8 cellular contexts compared by ENCODE assay signal in genomic region chr2:9205481-9205880, GRCh38. TPM values are rescaled to one million over a fixed set of nuclear protein-coding genes. Genes with fewer than 3 reads are reported as not detected.
DNase-seq lines count a peak whose midpoint lies in the region; ATAC-seq and TF ChIP-seq lines count a peak whose summit lies in the region.

No MANE protein-coding gene starts in this region.

- ATAC-seq in HG02623 (IDR thresholded peaks at IDR 0.05; ENCODE audit: unreplicated experiment) = no peak
- ATAC-seq in GM19328 (IDR thresholded peaks at IDR 0.05; ENCODE audit: unreplicated experiment) = no peak

- H3K4me3 Mint-ChIP-seq in T-helper 2 cell treated with Interferon-gamma antibody and Interleukin-4, amounts not matched to agents 5 μg/mL and 100 μg/mL, for 36 hours = peak overlapping the region; percentile 72

- no peaks in the 10 kb centered on the region for H3K27me3 ChIP-seq in WERI-Rb-1 (ENCODE audit: insufficient read depth, low read depth, severe bottlenecking)
- peaks cover 43% of the 10 kb centered on the region for H3K27me3 ChIP-seq in iPS-15b (ENCODE audit: control insufficient read depth, insufficient read depth, low read length)
- H3K27me3 ChIP-seq in suprapubic skin = no peaks in the 10 kb centered on the region
- H3K27me3 ChIP-seq in Peyer's patch = no peaks in the 10 kb centered on the region

- no peak for TF ChIP-seq EP300 in suprapubic skin (IDR thresholded peaks at IDR 0.05)

- H3K4me3 ChIP-seq in WERI-Rb-1 (ENCODE audit: low read depth, low read length) (peak overlapping the region; percentile 42; the same call in 1 of the 2 replicates), iPS-15b (ENCODE audit: low read depth, low read length) (peak overlapping the region; percentile 63), suprapubic skin (peak overlapping the region; percentile 89), Peyer's patch (peak overlapping the region in 1 of 4 donors; percentile 81)

- no peak overlapping the region for H3K27ac ChIP-seq in WERI-Rb-1
- H3K27ac ChIP-seq in suprapubic skin = no peak overlapping the region
- peak overlapping the region in 2 of 4 donors; percentile 89 to 94 for H3K27ac ChIP-seq in Peyer's patch

- TF ChIP-seq CTCF in WERI-Rb-1 (IDR thresholded peaks at IDR 0.05; ENCODE audit: low read depth, low read length) (no peak), suprapubic skin (IDR thresholded peaks at IDR 0.05) (no peak), Peyer's patch (IDR thresholded peaks at IDR 0.05) (no peak)

- H3K9me3 ChIP-seq in WERI-Rb-1 (ENCODE audit: severe bottlenecking) = no peaks in the 10 kb centered on the region
- H3K9me3 ChIP-seq in iPS-15b (ENCODE audit: control insufficient read depth, insufficient read depth, low read length) = no peaks in the 10 kb centered on the region
- H3K9me3 ChIP-seq in suprapubic skin = no peaks in the 10 kb centered on the region
- no peaks in the 10 kb centered on the region for H3K9me3 ChIP-seq in Peyer's patch

- TF ChIP-seq POLR2A in suprapubic skin (IDR thresholded peaks at IDR 0.05) = no peak
- no peak for TF ChIP-seq POLR2A in Peyer's patch (IDR thresholded peaks at IDR 0.05)

- no peak overlapping the region for H3K27ac Mint-ChIP-seq in T-helper 2 cell treated with Interferon-gamma antibody and Interleukin-4, amounts not matched to agents 5 μg/mL and 100 μg/mL, for 36 hours

- 55% methylated on average over 5 of the region's 5 CpGs for WGBS in suprapubic skin

- H3K27me3 Mint-ChIP-seq in T-helper 2 cell treated with Interferon-gamma antibody and Interleukin-4, amounts not matched to agents 5 μg/mL and 100 μg/mL, for 36 hours (ENCODE audit: low read depth) = peaks cover 59% of the 10 kb centered on the region

- H3K9ac ChIP-seq in iPS-15b (ENCODE audit: low read depth, low read length) = no peak overlapping the region

- no peak for DNase-seq in T-helper 2 cell treated with Interferon-gamma antibody and Interleukin-4, amounts not matched to agents 5 μg/mL and 100 μg/mL, for 36 hours (ENCODE audit: low spot score)
- DNase-seq in T-helper 2 cell = no peak
- no peak for DNase-seq in WERI-Rb-1
- no peak for DNase-seq in suprapubic skin (ENCODE audit: low spot score in 2 of 2)
- DNase-seq in Peyer's patch = no peak

- no peaks in the 10 kb centered on the region for H3K36me3 ChIP-seq in WERI-Rb-1
- H3K36me3 ChIP-seq in iPS-15b (ENCODE audit: control insufficient read depth, insufficient read depth, low read length) = no peaks in the 10 kb centered on the region
- no peaks in the 10 kb centered on the region for H3K36me3 ChIP-seq in suprapubic skin
- H3K36me3 ChIP-seq in Peyer's patch = no peaks in the 10 kb centered on the region

- H3K4me1 ChIP-seq in iPS-15b (ENCODE audit: control insufficient read depth, insufficient read depth, low read length) = no peaks in the 10 kb centered on the region
- peaks cover 33% of the 10 kb centered on the region for H3K4me1 ChIP-seq in suprapubic skin
- peaks cover 0 to 27% (median 6%) of the 10 kb centered on the region in 4 donors for H3K4me1 ChIP-seq in Peyer's patch

- H3K36me3 Mint-ChIP-seq in T-helper 2 cell treated with Interferon-gamma antibody and Interleukin-4, amounts not matched to agents 5 μg/mL and 100 μg/mL, for 36 hours (ENCODE audit: low read depth) = peaks cover 1% of the 10 kb centered on the region

- H3K4me1 Mint-ChIP-seq in T-helper 2 cell treated with Interferon-gamma antibody and Interleukin-4, amounts not matched to agents 5 μg/mL and 100 μg/mL, for 36 hours (ENCODE audit: low read depth) = peaks cover 7% of the 10 kb centered on the region

- no peaks in the 10 kb centered on the region for H3K9me3 Mint-ChIP-seq in T-helper 2 cell treated with Interferon-gamma antibody and Interleukin-4, amounts not matched to agents 5 μg/mL and 100 μg/mL, for 36 hours

RNA-seq across cellular contexts. Expression of gene ASAP2, which starts 1.1 kb away (rescaled TPM):
- total RNA-seq in suprapubic skin (10 to 100 TPM; 22.0 to 54.6 (median 30.0) TPM), Peyer's patch (10 to 100 TPM; 30.6 to 59.4 (median 37.8) TPM)
